In genomic region chr11:5808500-5809121, GRCh38 we compare ENCODE assay signal across 9 cellular contexts. TPM values are rescaled to one million over a fixed set of nuclear protein-coding genes. Genes with fewer than 3 reads are reported as not detected.
A peak's percentile ranks its signal among the peaks of the same experiment; 100 is the strongest.
DNase-seq lines count a peak whose midpoint lies in the region; ATAC-seq and TF ChIP-seq lines count a peak whose summit lies in the region.
"Had no signal": no experiment of that assay in that cellular context is flagged by ENCODE, and none has a peak within 500 bp of the region (broad histone marks: within the 10 kb centered on the region; RNA-seq: fewer than 3 reads in every experiment).

TSS of gene OR52N2 (plus strand) at chr11:5808924. CDS start at chr11:5820336, 11,412 bp downstream.

- TF ChIP-seq POLR2A in GM18505 (IDR thresholded peaks at IDR 0.05; ENCODE audit: borderline replicate concordance, extremely low read depth, insufficient read depth, insufficient read length), result no peak

- peak within 1 kb of the TSS; percentile 89 for H3K4me3 ChIP-seq in ACC112 (ENCODE audit: low read depth, low read length)
- peak within 1 kb of the TSS; percentile 58 for H3K4me3 ChIP-seq in lung

- TF ChIP-seq CTCF in lung (IDR thresholded peaks at IDR 0.05; ENCODE audit: control extremely low read depth, extremely low read depth), result peak; percentile 82

- H3K27ac ChIP-seq in ACC112 (ENCODE audit: low read depth, low read length) (no peak within 1 kb of the TSS), lung (ENCODE audit: low read depth in 1 of 2, low read length in 1 of 2) (no peak within 1 kb of the TSS)

- 7 to 15% methylated on average over 24 of the region's 24 CpGs for WGBS in lung, 2 donors

- peak; percentile 89 for ATAC-seq in GM18505 (IDR thresholded peaks at IDR 0.05; ENCODE audit: unreplicated experiment)
- ATAC-seq in HG02981 (IDR thresholded peaks at IDR 0.05; ENCODE audit: unreplicated experiment), result peak; percentile 89
- ATAC-seq in lung (ENCODE audit: insufficient read depth, low FRiP score), result peak; percentile 95

- peak; percentile 79 for DNase-seq in NCI-H2227 (lab: John Stamatoyannopoulos, UW; ENCODE audit: unreplicated experiment)
- DNase-seq in activated CD4-positive, alpha-beta T cell treated with anti-CD3 and anti-CD28 coated beads, Interleukin-2, amount 50 U/mL, for 1 hour, result peak; percentile 68
- DNase-seq in ecto neural progenitor cell (ENCODE audit: low spot score), result peak; percentile 85
- DNase-seq in lung (ENCODE audit: low spot score), result peak; percentile 80
- DNase-seq in stimulated activated CD4-positive, alpha-beta T cell treated with anti-CD3 and anti-CD28 coated beads, TNF-alpha, amount 100 ng/mL, for 4 hours (ENCODE audit: low read depth in 3 of 3), result peak; percentile 44 to 50 (median 49)

- no peaks in the 10 kb centered on the region for H3K79me2 ChIP-seq in ACC112 (ENCODE audit: control insufficient read depth, insufficient read depth, low read length, unreplicated experiment)

- no peaks in the 10 kb centered on the region for H3K4me1 ChIP-seq in ACC112 (ENCODE audit: control insufficient read depth, insufficient read depth, low read length, unreplicated experiment)
- H3K4me1 ChIP-seq in lung (ENCODE audit: control insufficient read depth in 2 of 2, insufficient read depth in 2 of 2, low read length in 2 of 2), result peaks cover 0 to 2% of the 10 kb centered on the region in 2 donors

- peaks cover 0 to 4% of the 10 kb centered on the region in 2 donors for H3K9me3 ChIP-seq in lung (ENCODE audit: control insufficient read depth in 2 of 2, insufficient read depth in 1 of 2, low read length in 1 of 2)

- peak within 1 kb of the TSS; percentile 74 for H2AFZ ChIP-seq in ACC112 (ENCODE audit: low read length, unreplicated experiment)

- H3K36me3 ChIP-seq in ACC112 (ENCODE audit: insufficient read depth, low read length) (no peaks in the 10 kb centered on the region), lung (ENCODE audit: control insufficient read depth in 2 of 2, insufficient read depth in 2 of 2, low read length in 2 of 2) (no peaks in the 10 kb centered on the region)

- H3K27me3 ChIP-seq in ACC112 (ENCODE audit: insufficient read depth, low read length), result peaks cover 15% of the 10 kb centered on the region
- no peaks in the 10 kb centered on the region for H3K27me3 ChIP-seq in lung (ENCODE audit: control insufficient read depth, insufficient read depth)

RNA-seq across cellular contexts. Expression of gene OR52N2, which starts in this region (rescaled TPM):
- not detected for total RNA-seq in lung
- under 1 TPM in 1 of 2 donors, not detected in 1; 0.06 TPM for polyA plus RNA-seq in lung
- total RNA-seq: T-helper 1 cell treated with Interleukin-12 subunit alpha and Interleukin-12 subunit beta and Interleukin-4 antibody, amounts not matched to agents 30 ng/mL and 1 ng/mL, for 36 hours had no signal

Comparison
In these comparisons a context has a peak if more than half of its experiments do, and no peak if none do; other contexts are left out.
1. Peak in DNase-seq, ATAC-seq and H3K4me3 ChIP-seq in lung; RNA of the gene not detected or under 1 TPM.